In genomic region chr19:4811328-4812131, GRCh38 we compare ENCODE assay signal across 8 cellular contexts. TPM values are rescaled to one million over a fixed set of nuclear protein-coding genes. Genes with fewer than 3 reads are reported as not detected.
DNase-seq lines count a peak whose midpoint lies in the region; ATAC-seq and TF ChIP-seq lines count a peak whose summit lies in the region.

No MANE protein-coding gene starts in this region.

- no peaks in the 10 kb centered on the region for H3K27me3 Mint-ChIP-seq in activated CD4-positive, alpha-beta memory T cell treated with anti-CD3 and anti-CD28 coated beads for 36 hours

- no peak overlapping the region for H3K27ac Mint-ChIP-seq in activated CD4-positive, alpha-beta memory T cell treated with anti-CD3 and anti-CD28 coated beads for 36 hours

- peaks cover 22% of the 10 kb centered on the region for H3K4me1 Mint-ChIP-seq in activated CD4-positive, alpha-beta memory T cell treated with anti-CD3 and anti-CD28 coated beads for 36 hours (ENCODE audit: low read depth)

- no peak for ATAC-seq in HG03108 (IDR thresholded peaks at IDR 0.05; ENCODE audit: unreplicated experiment)

- H3K27ac ChIP-seq in 22Rv1, result no peak overlapping the region

- peak; percentile 63 for DNase-seq in NCI-H69 (lab: John Stamatoyannopoulos, UW)
- DNase-seq in activated CD4-positive, alpha-beta memory T cell treated with anti-CD3 and anti-CD28 coated beads for 36 hours, result peak; percentile 92
- DNase-seq in ecto neural progenitor cell (ENCODE audit: low spot score), result peak; percentile 88
- peak; percentile 59 for DNase-seq in medulla oblongata (ENCODE audit: extremely low spot score)
- DNase-seq in stimulated activated CD8-positive, alpha-beta memory T cell treated with anti-CD3 and anti-CD28 coated beads, Interleukin-2, amount 100 ng/mL, for 1 hour (ENCODE audit: low read depth in 2 of 2), result peak; percentile 75 to 79

- H3K36me3 Mint-ChIP-seq in activated CD4-positive, alpha-beta memory T cell treated with anti-CD3 and anti-CD28 coated beads for 36 hours, result peaks cover 9% of the 10 kb centered on the region

- no peaks in the 10 kb centered on the region for H3K9me3 Mint-ChIP-seq in activated CD4-positive, alpha-beta memory T cell treated with anti-CD3 and anti-CD28 coated beads for 36 hours

- TF ChIP-seq CTCF in 22Rv1 (IDR thresholded peaks at IDR 0.05) (peak; percentile 94), GM12875 (IDR thresholded peaks at IDR 0.05; ENCODE audit: borderline replicate concordance, insufficient read depth, low read depth, low read length) (peak; percentile 99)

- CTCF ChIA-PET in activated CD4-positive, alpha-beta memory T cell treated with anti-CD3 and anti-CD28 coated beads for 36 hours (lab: Charles Lee), result interaction anchor here (0.6 to 7.4 kb wide), 10 partner anchors 11 to 398 kb away, joined by 3 to 395 read pairs (median 23); partner anchors contain the start of gene PLIN3

- no peak overlapping the region for H3K4me3 Mint-ChIP-seq in activated CD4-positive, alpha-beta memory T cell treated with anti-CD3 and anti-CD28 coated beads for 36 hours

- H3K4me3 ChIP-seq in GM12875 (ENCODE audit: low read depth, low read length), result no peak overlapping the region

- POLR2A ChIA-PET in activated CD4-positive, alpha-beta memory T cell treated with anti-CD3 and anti-CD28 coated beads for 36 hours (lab: Charles Lee), result no interaction called here

- intact Hi-C loops in activated CD4-positive, alpha-beta memory T cell treated with anti-CD3 and anti-CD28 coated beads for 36 hours (cut with micrococcal nuclease), result loop anchor here (2.0 kb wide), 2 partner anchors 99 to 219 kb away; no protein-coding TSS in a partner anchor

RNA-seq across cellular contexts. Expression of gene TICAM1, which starts 20.0 kb away (rescaled TPM):
- total RNA-seq in activated CD4-positive, alpha-beta memory T cell treated with anti-CD3 and anti-CD28 coated beads for 36 hours, result 10 to 100 TPM; 24.0 to 25.4 TPM

RNA-seq across cellular contexts. Expression of gene FEM1A, which starts 20.0 kb away (rescaled TPM):
- total RNA-seq in activated CD4-positive, alpha-beta memory T cell treated with anti-CD3 and anti-CD28 coated beads for 36 hours, result 1 to 10 TPM; 9.2 to 9.3 TPM

RNA-seq across cellular contexts. Expression of gene PLIN3, which starts 55.9 kb away (rescaled TPM):
- 10 to 100 TPM; 36.6 to 37.7 TPM for total RNA-seq in activated CD4-positive, alpha-beta memory T cell treated with anti-CD3 and anti-CD28 coated beads for 36 hours
